ENCODE assay signal across 10 cellular contexts in genomic region chr7:42883950-42884349, GRCh38. TPM values are rescaled to one million over a fixed set of nuclear protein-coding genes. Genes with fewer than 3 reads are reported as not detected.
DNase-seq lines count a peak whose midpoint lies in the region; ATAC-seq and TF ChIP-seq lines count a peak whose summit lies in the region.
"Had no signal": no experiment of that assay in that cellular context is flagged by ENCODE, and none has a peak within 500 bp of the region (broad histone marks: within the 10 kb centered on the region; RNA-seq: fewer than 3 reads in every experiment).

No MANE protein-coding gene starts in this region.

- H3K9me3 Mint-ChIP-seq in WTC11 (peaks cover 18% of the 10 kb centered on the region), nephron progenitor cell (peaks cover 5% of the 10 kb centered on the region), natural killer cell (no peaks in the 10 kb centered on the region)
- H3K9me3 Mint-ChIP-seq in naive thymus-derived CD8-positive, alpha-beta T cell, result no peaks in the 10 kb centered on the region

- DNase-seq in WTC11 (ENCODE audit: low spot score), result no peak
- DNase-seq in nephron progenitor cell, result peak; percentile 51
- no peak for DNase-seq in EL
- DNase-seq in natural killer cell, result no peak
- no peak for DNase-seq in naive thymus-derived CD8-positive, alpha-beta T cell
- DNase-seq in inferior parietal cortex (ENCODE audit: extremely low spot score), result no peak
- DNase-seq: GDM1, right lobe of liver had no signal

- H3K4me3 Mint-ChIP-seq in WTC11, result no peak overlapping the region
- H3K4me3 Mint-ChIP-seq in nephron progenitor cell, result no peak overlapping the region
- no peak overlapping the region for H3K4me3 Mint-ChIP-seq in natural killer cell
- H3K4me3 Mint-ChIP-seq in naive thymus-derived CD8-positive, alpha-beta T cell, result no peak overlapping the region

- H3K36me3 Mint-ChIP-seq in WTC11 (peaks cover 21% of the 10 kb centered on the region), nephron progenitor cell (ENCODE audit: low read depth) (no peaks in the 10 kb centered on the region), natural killer cell (no peaks in the 10 kb centered on the region)
- H3K36me3 Mint-ChIP-seq in naive thymus-derived CD8-positive, alpha-beta T cell, result no peaks in the 10 kb centered on the region

- peaks cover 38% of the 10 kb centered on the region for H3K4me1 Mint-ChIP-seq in WTC11
- H3K4me1 Mint-ChIP-seq in nephron progenitor cell, result peaks cover 45% of the 10 kb centered on the region
- peaks cover 19 to 22% of the 10 kb centered on the region in 2 donors for H3K4me1 Mint-ChIP-seq in natural killer cell
- H3K4me1 Mint-ChIP-seq in naive thymus-derived CD8-positive, alpha-beta T cell, result peaks cover 15 to 21% (median 19%) of the 10 kb centered on the region in 4 donors

- POLR2A ChIA-PET in WTC11 (lab: Charles Lee), result no interaction called here
- POLR2A ChIA-PET in naive thymus-derived CD8-positive, alpha-beta T cell (lab: Charles Lee), result interaction anchor here (0.6 kb wide), 1 partner anchor 983 kb away, joined by 4 read pairs; no protein-coding TSS in a partner anchor

- H3K27me3 Mint-ChIP-seq in WTC11 (ENCODE audit: low read depth) (no peaks in the 10 kb centered on the region), nephron progenitor cell (ENCODE audit: low read depth, poor library complexity) (no peaks in the 10 kb centered on the region), natural killer cell (ENCODE audit: low read depth in 2 of 2) (peaks cover 4 to 25% of the 10 kb centered on the region in 2 donors)
- H3K27me3 Mint-ChIP-seq in naive thymus-derived CD8-positive, alpha-beta T cell, result no peaks in the 10 kb centered on the region

- ATAC-seq in GM18858 (IDR thresholded peaks at IDR 0.05; ENCODE audit: unreplicated experiment), result peak; percentile 52
- peak; percentile 55 for ATAC-seq in HG03139 (IDR thresholded peaks at IDR 0.05; ENCODE audit: unreplicated experiment)
- ATAC-seq in WTC11, result peak; percentile 8
- ATAC-seq in natural killer cell, result no peak
- ATAC-seq in naive thymus-derived CD8-positive, alpha-beta T cell, result no peak
- ATAC-seq: right lobe of liver had no signal

- no peak overlapping the region for H3K27ac Mint-ChIP-seq in WTC11
- no peak overlapping the region for H3K27ac Mint-ChIP-seq in nephron progenitor cell
- H3K27ac Mint-ChIP-seq in natural killer cell, result no peak overlapping the region
- no peak overlapping the region for H3K27ac Mint-ChIP-seq in naive thymus-derived CD8-positive, alpha-beta T cell

- CTCF ChIA-PET in WTC11 (lab: Charles Lee), result interaction anchor here (1.1 kb wide), 1 partner anchor 139 kb away, joined by 4 read pairs; no protein-coding TSS in a partner anchor

- TF ChIP-seq CTCF in WTC11 (IDR thresholded peaks at IDR 0.05) (no peak), nephron progenitor cell (IDR thresholded peaks at IDR 0.05) (no peak), natural killer cell (IDR thresholded peaks at IDR 0.05) (no peak)

- intact Hi-C loops in natural killer cell (cut with micrococcal nuclease), result no loop called here

TF ChIP-seq in WTC11, 78 proteins besides CTCF, POLR2A, EP300 and RAD21:
- TF ChIP-seq ZNF281 (CRISPR knock-in tag; IDR thresholded peaks at IDR 0.05) (peak; percentile 46; the same call in 1 of the 2 replicates), NFE2L1 (CRISPR knock-in tag; IDR thresholded peaks at IDR 0.05) (no peak)

RNA-seq across cellular contexts. Expression of gene C7orf25, which starts 27.9 kb away (rescaled TPM):
- total RNA-seq in WTC11 (2021) (4.7 to 5.5 TPM (median 5.5 TPM) in 3 replicates), natural killer cell (1 to 10 TPM; 3.9 to 5.2 (median 5.1) TPM)
- total RNA-seq in naive thymus-derived CD8-positive, alpha-beta T cell, result 1 to 10 TPM; 7.9 to 8.0 TPM
- polyA plus RNA-seq in naive thymus-derived CD8-positive, alpha-beta T cell, result 1 to 10 TPM; 1.9 to 3.3 (median 3.0) TPM

RNA-seq across cellular contexts. Expression of gene PSMA2, which starts 48.0 kb away (rescaled TPM):
- total RNA-seq in WTC11 (2021), result 203 to 228 TPM (median 219 TPM) in 3 replicates
- 10 to 100 TPM; 46.5 to 55.6 (median 48.3) TPM for total RNA-seq in natural killer cell
- total RNA-seq in naive thymus-derived CD8-positive, alpha-beta T cell, result 10 to 100 TPM; 39.6 to 45.2 TPM
- 100 to 1,000 TPM; 199 to 265 (median 216) TPM for polyA plus RNA-seq in naive thymus-derived CD8-positive, alpha-beta T cell

RNA-seq across cellular contexts. Expression of gene MRPL32, which starts 48.2 kb away (rescaled TPM):
- total RNA-seq in WTC11 (2021) (72.2 to 84.4 TPM (median 75.7 TPM) in 3 replicates), natural killer cell (10 to 100 TPM; 22.5 to 36.9 (median 32.6) TPM)
- total RNA-seq in naive thymus-derived CD8-positive, alpha-beta T cell, result 10 to 100 TPM; 55.1 to 59.2 TPM
- polyA plus RNA-seq in naive thymus-derived CD8-positive, alpha-beta T cell, result 10 to 100 TPM; 27.6 to 43.5 (median 30.7) TPM

Comparison
In these comparisons a context has a peak if more than half of its experiments do, and no peak if none do; other contexts are left out.
1. ATAC-seq: peak in GM18858 (single experiment), HG03139 (single experiment) and WTC11 (single experiment); none in natural killer cell (0 of 3) and naive thymus-derived CD8-positive, alpha-beta T cell (0 of 2).